In the genomic region with DNA sequence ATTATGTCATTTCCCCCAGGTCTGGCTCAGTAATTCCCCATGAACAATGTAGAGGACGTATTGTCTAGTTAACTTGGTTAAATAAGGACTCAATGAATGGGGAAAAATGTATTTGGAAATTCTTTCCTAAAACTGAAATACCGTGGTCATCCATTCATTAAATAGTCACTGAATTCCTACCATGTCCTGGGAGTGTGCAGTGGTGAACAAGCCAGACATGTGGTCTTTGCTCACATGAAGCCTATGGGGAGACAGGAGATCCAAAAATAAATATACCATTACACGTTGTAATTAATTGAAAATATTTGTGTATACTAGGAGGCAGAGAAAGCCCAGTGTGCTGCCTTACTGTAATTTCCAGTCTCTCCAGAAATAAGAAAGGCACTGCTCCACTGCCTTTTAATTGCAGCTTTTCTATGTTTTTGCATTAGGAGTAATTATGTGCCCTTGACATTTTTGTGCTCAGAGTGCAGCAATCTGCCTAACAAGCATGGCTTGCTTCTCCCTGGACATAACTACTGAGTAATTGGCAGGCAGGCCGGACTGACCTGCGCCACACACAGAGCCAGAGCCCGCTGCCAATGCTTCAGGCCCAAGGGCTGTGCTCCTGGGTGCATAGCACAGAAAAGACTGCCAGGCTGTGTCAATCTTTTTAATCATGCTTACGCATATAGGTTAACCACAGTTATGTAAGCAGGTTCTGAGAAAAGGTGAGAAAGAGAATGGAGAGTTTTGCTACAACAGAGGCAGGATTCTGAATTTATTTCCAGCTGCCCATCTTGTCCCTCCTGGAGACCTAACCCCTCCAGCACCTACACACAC, we compare ENCODE assay signal across 8 cellular contexts.
DNase-seq lines count a peak whose midpoint lies in the region; ATAC-seq and TF ChIP-seq lines count a peak whose summit lies in the region.

No MANE protein-coding gene starts in this region.

- H3K27me3 ChIP-seq in DND-41 (ENCODE audit: insufficient read depth, low read length, poor library complexity) = no peaks in the 10 kb centered on the region
- H3K27me3 ChIP-seq in mucosa of rectum (ENCODE audit: control insufficient read depth in 2 of 2, insufficient read depth in 2 of 2, low read length in 2 of 2) = no peaks in the 10 kb centered on the region

- no peaks in the 10 kb centered on the region for H4K20me1 ChIP-seq in DND-41 (ENCODE audit: insufficient read depth, low read length)

- TF ChIP-seq CTCF in DND-41 (IDR thresholded peaks at IDR 0.05; ENCODE audit: borderline replicate concordance, extremely low read depth, low read length, poor library complexity, severe bottlenecking) = no peak

- no peak overlapping the region for H3K27ac ChIP-seq in DND-41 (ENCODE audit: low read length)
- peak overlapping the region; percentile 48 to 53 for H3K27ac ChIP-seq in mucosa of rectum (ENCODE audit: low read depth in 2 of 2, low read length in 2 of 2)

- H2AFZ ChIP-seq in DND-41 (ENCODE audit: low read depth, low read length) = no peak overlapping the region

- H3K4me2 ChIP-seq in DND-41 (ENCODE audit: insufficient read depth, low read length) = no peak overlapping the region

- H3K36me3 ChIP-seq in DND-41 (ENCODE audit: insufficient read depth, low read length) = no peaks in the 10 kb centered on the region
- no peaks in the 10 kb centered on the region for H3K36me3 ChIP-seq in mucosa of rectum (ENCODE audit: control insufficient read depth in 2 of 2, insufficient read depth in 2 of 2, low read length in 2 of 2)

- H3K4me1 ChIP-seq in DND-41 (ENCODE audit: insufficient read depth, low read length) (peaks cover 5% of the 10 kb centered on the region; the same call in 1 of the 2 replicates), mucosa of rectum (ENCODE audit: control insufficient read depth in 2 of 2, insufficient read depth in 2 of 2, low read length in 2 of 2) (no peaks in the 10 kb centered on the region)

- peak; percentile 62 for ATAC-seq in DND-41 (ENCODE audit: insufficient read depth, low read depth)
- no peak for ATAC-seq in GM18498 (IDR thresholded peaks at IDR 0.05; ENCODE audit: unreplicated experiment)

- H3K9me3 ChIP-seq in DND-41 (ENCODE audit: insufficient read depth, low read length, severe bottlenecking) (no peaks in the 10 kb centered on the region), mucosa of rectum (ENCODE audit: control insufficient read depth in 2 of 2, low read length in 2 of 2) (no peaks in the 10 kb centered on the region)

- H3K4me3 ChIP-seq in DND-41 (ENCODE audit: low read depth in 1 of 2, low read length in 2 of 2) = no peak overlapping the region
- no peak overlapping the region for H3K4me3 ChIP-seq in mucosa of rectum (ENCODE audit: low read length in 2 of 2)

- H3K9ac ChIP-seq in DND-41 (ENCODE audit: low read depth, low read length) = no peak overlapping the region
- H3K9ac ChIP-seq in mucosa of rectum (ENCODE audit: low read depth in 1 of 2, low read length in 2 of 2) = no peak overlapping the region

- no peak for DNase-seq in DND-41
- DNase-seq in NCI-H774 (lab: John Stamatoyannopoulos, UW) = peak; percentile 32
- DNase-seq in anterior cingulate cortex (lab: John Stamatoyannopoulos, UW) = peak in 40 of 58 donors; percentile 6 to 73 (median 31)
- no peak for DNase-seq in kidney glomerular epithelial cell (lab: John Stamatoyannopoulos, UW)
- DNase-seq in Kasumi-1 (lab: John Stamatoyannopoulos, UW) = no peak
- DNase-seq in cortex of kidney (lab: John Stamatoyannopoulos, UW) = no peak

- no peaks in the 10 kb centered on the region for H3K79me2 ChIP-seq in DND-41 (ENCODE audit: insufficient read depth, low read length)

Comparison
In these comparisons a context has a peak if more than half of its experiments do, and no peak if none do; other contexts are left out.
1. DNase-seq: peak in NCI-H774 (single experiment) and anterior cingulate cortex (40 of 58); none in DND-41 (single experiment), kidney glomerular epithelial cell (single experiment), Kasumi-1 (0 of 2) and cortex of kidney (single experiment).